8 cellular contexts compared by ENCODE assay signal in the genomic region with DNA sequence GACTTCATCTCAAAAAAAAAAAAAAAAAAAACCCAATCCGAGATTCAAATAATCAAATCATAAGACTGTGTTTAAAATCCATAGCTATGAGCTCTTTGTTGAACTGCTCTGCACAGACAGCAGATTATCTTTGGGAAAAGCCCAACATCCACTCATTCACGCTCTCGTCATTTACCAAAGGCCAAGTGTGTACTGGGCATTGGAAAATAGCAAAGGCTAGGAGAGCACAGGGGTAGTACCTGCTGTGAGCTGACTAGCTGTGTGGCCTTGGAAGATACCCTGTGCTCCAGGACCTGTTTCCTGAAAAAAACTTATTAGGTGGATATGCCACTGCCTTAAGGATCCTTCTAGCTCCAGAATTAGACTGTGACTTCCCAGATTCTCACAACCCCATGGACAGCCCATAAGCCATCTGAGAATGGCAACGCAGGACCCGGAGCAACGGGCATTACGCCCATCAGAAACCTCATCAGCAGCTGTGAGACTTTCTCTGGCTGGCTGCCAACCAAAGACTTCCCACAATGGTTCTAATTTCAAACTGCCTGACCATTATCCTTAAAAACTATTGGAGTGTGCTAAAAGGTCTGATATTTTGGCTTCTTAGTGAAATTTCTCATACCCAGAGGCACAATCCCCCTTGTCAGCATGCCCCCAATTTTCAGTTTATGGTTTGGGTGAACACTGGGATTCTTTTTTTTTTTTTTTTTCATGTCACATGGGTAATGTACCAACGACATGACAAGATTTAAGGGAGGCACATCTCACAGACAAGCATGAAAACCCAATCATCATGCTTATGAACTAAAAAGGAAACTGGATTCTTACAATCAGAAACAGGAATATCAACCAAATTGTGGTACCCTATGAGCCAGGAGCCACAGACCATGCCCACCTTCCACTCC. TPM values are rescaled to one million over a fixed set of nuclear protein-coding genes. Genes with fewer than 3 reads are reported as not detected.
DNase-seq lines count a peak whose midpoint lies in the region; ATAC-seq, FAIRE-seq and TF ChIP-seq lines count a peak whose summit lies in the region.

No MANE protein-coding gene starts in this region.

- DNase-seq in activated CD4-positive, alpha-beta T cell treated with anti-CD3 and anti-CD28 coated beads for 36 hours, result no peak
- DNase-seq in activated CD4-positive, alpha-beta T cell treated with anti-CD3 and anti-CD28 coated beads for 4 hours, result no peak
- no peak for DNase-seq in WTC11 (ENCODE audit: low spot score)
- DNase-seq in heart left ventricle, result peak; percentile 70 to 84 (median 73)
- DNase-seq in small intestine, result peak; percentile 48
- DNase-seq in RCC 7860 (ENCODE audit: low spot score), result no peak

- H3K27ac Mint-ChIP-seq in activated CD4-positive, alpha-beta T cell treated with anti-CD3 and anti-CD28 coated beads for 36 hours, result peak overlapping the region; percentile 80
- H3K27ac Mint-ChIP-seq in WTC11, result peak overlapping the region; percentile 66; the same call in 1 of the 2 replicates

- peaks cover 47% of the 10 kb centered on the region for H3K36me3 Mint-ChIP-seq in activated CD4-positive, alpha-beta T cell treated with anti-CD3 and anti-CD28 coated beads for 36 hours (ENCODE audit: low read depth)
- peaks cover 34% of the 10 kb centered on the region for H3K36me3 Mint-ChIP-seq in WTC11

- peaks cover 69% of the 10 kb centered on the region for H3K4me1 Mint-ChIP-seq in activated CD4-positive, alpha-beta T cell treated with anti-CD3 and anti-CD28 coated beads for 36 hours
- peaks cover 61% of the 10 kb centered on the region for H3K4me1 Mint-ChIP-seq in WTC11

- peaks cover 0 to 13% (median 0%) of the 10 kb centered on the region in 9 donors for H3K36me3 ChIP-seq in heart left ventricle
- no peaks in the 10 kb centered on the region for H3K36me3 ChIP-seq in small intestine (ENCODE audit: control insufficient read depth in 2 of 2, insufficient read depth in 2 of 2, low read length in 2 of 2)

- intact Hi-C loops in activated CD4-positive, alpha-beta T cell treated with anti-CD3 and anti-CD28 coated beads for 36 hours (cut with DNase I, micrococcal nuclease), result no loop called here
- intact Hi-C loops in heart left ventricle (cut with DNase I), result no loop called here

- WGBS in heart left ventricle, 4 donors, result 13 to 18% (median 15%) methylated on average over 8 of the region's 8 CpGs
- WGBS in small intestine, 3 donors, result 19 to 34% (median 28%) methylated on average over 8 of the region's 8 CpGs

- peak overlapping the region; percentile 37 for H3K4me3 Mint-ChIP-seq in activated CD4-positive, alpha-beta T cell treated with anti-CD3 and anti-CD28 coated beads for 36 hours
- no peak overlapping the region for H3K4me3 Mint-ChIP-seq in WTC11

- H3K27me3 ChIP-seq in heart left ventricle (no peaks in the 10 kb centered on the region), small intestine (ENCODE audit: control insufficient read depth in 2 of 2, insufficient read depth in 2 of 2, low read length in 2 of 2) (no peaks in the 10 kb centered on the region)

- ATAC-seq in activated CD4-positive, alpha-beta T cell treated with anti-CD3 and anti-CD28 coated beads for 36 hours, result peak; percentile 21
- peak; percentile 53 for ATAC-seq in WTC11
- peak; percentile 52 to 85 (median 70) for ATAC-seq in heart left ventricle
- no peak for ATAC-seq in HG03439 (IDR thresholded peaks at IDR 0.05; ENCODE audit: unreplicated experiment)
- no peak for ATAC-seq in GM21825 (IDR thresholded peaks at IDR 0.05; ENCODE audit: unreplicated experiment)

- H3K4me1 ChIP-seq in heart left ventricle (peaks cover 6 to 41% (median 24%) of the 10 kb centered on the region in 12 donors), small intestine (ENCODE audit: control insufficient read depth in 2 of 2, insufficient read depth in 1 of 2, low read depth in 1 of 2, low read length in 1 of 2) (peaks cover 5 to 6% of the 10 kb centered on the region in 2 donors)

- no peak for TF ChIP-seq POLR2A in heart left ventricle (IDR thresholded peaks at IDR 0.05)

- H3K4me3 ChIP-seq in heart left ventricle (peak overlapping the region in 1 of 12 donors; percentile 6), small intestine (ENCODE audit: low read depth in 1 of 2, low read length in 2 of 2) (no peak overlapping the region)

- H3K27ac ChIP-seq in heart left ventricle (peak overlapping the region in 11 of 12 donors; percentile 12 to 62 (median 50)), small intestine (ENCODE audit: low read depth in 1 of 2, low read length in 1 of 2) (peak overlapping the region in 1 of 2 donors; percentile 16)

- H3K9me3 ChIP-seq in heart left ventricle (peaks cover 0 to 11% (median 0%) of the 10 kb centered on the region in 12 donors), small intestine (ENCODE audit: control insufficient read depth, low read depth) (peaks cover 3% of the 10 kb centered on the region)

- no peak for TF ChIP-seq CTCF in WTC11 (IDR thresholded peaks at IDR 0.05)
- TF ChIP-seq CTCF in heart left ventricle (IDR thresholded peaks at IDR 0.05), result no peak

- CTCF ChIA-PET in activated CD4-positive, alpha-beta T cell treated with anti-CD3 and anti-CD28 coated beads for 36 hours (lab: Charles Lee), result interaction anchor here (0.8 to 1.2 kb wide), 4 partner anchors 7 to 156 kb away, joined by 3 to 5 read pairs (median 4); no protein-coding TSS in a partner anchor
- CTCF ChIA-PET in WTC11 (lab: Charles Lee), result no interaction called here

- no peak for FAIRE-seq in small intestine (lab: Jason Lieb, UNC)
- FAIRE-seq in RCC 7860 (lab: Jason Lieb, UNC), result no peak

- no peaks in the 10 kb centered on the region for H3K27me3 Mint-ChIP-seq in activated CD4-positive, alpha-beta T cell treated with anti-CD3 and anti-CD28 coated beads for 36 hours
- H3K27me3 Mint-ChIP-seq in WTC11 (ENCODE audit: low read depth), result no peaks in the 10 kb centered on the region; the same call in 1 of the 2 replicates

- H3K9me3 Mint-ChIP-seq in activated CD4-positive, alpha-beta T cell treated with anti-CD3 and anti-CD28 coated beads for 36 hours (ENCODE audit: low read depth), result peaks cover 12% of the 10 kb centered on the region
- peaks cover 18% of the 10 kb centered on the region for H3K9me3 Mint-ChIP-seq in WTC11

- POLR2A ChIA-PET in activated CD4-positive, alpha-beta T cell treated with anti-CD3 and anti-CD28 coated beads for 36 hours (lab: Charles Lee), result interaction anchor here (0.5 to 1.8 kb wide), 6 partner anchors 9 to 729 kb away, joined by 3 to 11 read pairs (median 4); a partner anchor contains a TSS
- POLR2A ChIA-PET in WTC11 (lab: Charles Lee), result interaction anchor here (0.6 to 2.1 kb wide), 3 partner anchors 8 to 27 kb away, joined by 3 to 8 read pairs (median 3); a partner anchor contains a TSS

TF ChIP-seq in WTC11, 78 proteins besides CTCF, POLR2A, EP300 and RAD21:
- TF ChIP-seq, protein P1, sequence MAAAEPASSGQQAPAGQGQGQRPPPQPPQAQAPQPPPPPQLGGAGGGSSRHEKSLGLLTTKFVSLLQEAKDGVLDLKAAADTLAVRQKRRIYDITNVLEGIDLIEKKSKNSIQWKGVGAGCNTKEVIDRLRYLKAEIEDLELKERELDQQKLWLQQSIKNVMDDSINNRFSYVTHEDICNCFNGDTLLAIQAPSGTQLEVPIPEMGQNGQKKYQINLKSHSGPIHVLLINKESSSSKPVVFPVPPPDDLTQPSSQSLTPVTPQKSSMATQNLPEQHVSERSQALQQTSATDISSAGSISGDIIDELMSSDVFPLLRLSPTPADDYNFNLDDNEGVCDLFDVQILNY (CRISPR knock-in tag; IDR thresholded peaks at IDR 0.05), result no peak
- TF ChIP-seq, protein P2, sequence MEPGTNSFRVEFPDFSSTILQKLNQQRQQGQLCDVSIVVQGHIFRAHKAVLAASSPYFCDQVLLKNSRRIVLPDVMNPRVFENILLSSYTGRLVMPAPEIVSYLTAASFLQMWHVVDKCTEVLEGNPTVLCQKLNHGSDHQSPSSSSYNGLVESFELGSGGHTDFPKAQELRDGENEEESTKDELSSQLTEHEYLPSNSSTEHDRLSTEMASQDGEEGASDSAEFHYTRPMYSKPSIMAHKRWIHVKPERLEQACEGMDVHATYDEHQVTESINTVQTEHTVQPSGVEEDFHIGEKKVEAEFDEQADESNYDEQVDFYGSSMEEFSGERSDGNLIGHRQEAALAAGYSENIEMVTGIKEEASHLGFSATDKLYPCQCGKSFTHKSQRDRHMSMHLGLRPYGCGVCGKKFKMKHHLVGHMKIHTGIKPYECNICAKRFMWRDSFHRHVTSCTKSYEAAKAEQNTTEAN (CRISPR knock-in tag; IDR thresholded peaks at IDR 0.05), result no peak

RNA-seq across cellular contexts. Expression of a gene that starts 16.8 kb away (rescaled TPM):
- total RNA-seq in activated CD4-positive, alpha-beta T cell treated with anti-CD3 and anti-CD28 coated beads for 36 hours, result 10 to 100 TPM; 28.1 to 36.0 TPM
- total RNA-seq in WTC11 (2021) (128 to 139 TPM (median 139 TPM) in 3 replicates), heart left ventricle (10 to 100 TPM; 10.9 to 25.9 (median 14.6) TPM)
- polyA plus RNA-seq in heart left ventricle (1 to 10 TPM; 3.2 to 6.0 TPM), small intestine (10 to 100 TPM in 1 of 3 donors, 1 to 10 TPM in 2; 1.9 to 13.1 (median 2.0) TPM)

Comparison
In these comparisons a context has a peak if more than half of its experiments do, and no peak if none do; other contexts are left out.
1. ATAC-seq: peak in activated CD4-positive, alpha-beta T cell treated with anti-CD3 and anti-CD28 coated beads for 36 hours (single experiment), WTC11 (single experiment) and heart left ventricle (4 of 4); none in HG03439 (single experiment) and GM21825 (single experiment).
2. DNase-seq: peak in heart left ventricle (5 of 5) and small intestine (single experiment); none in activated CD4-positive, alpha-beta T cell treated with anti-CD3 and anti-CD28 coated beads for 36 hours (single experiment), activated CD4-positive, alpha-beta T cell treated with anti-CD3 and anti-CD28 coated beads for 4 hours (0 of 2), WTC11 (single experiment) and RCC 7860 (single experiment).